ENCODE assay signal across 15 cellular contexts in genomic region chr10:24448351-24449009, GRCh38.
A peak's percentile ranks its signal among the peaks of the same experiment; 100 is the strongest.
DNase-seq lines count a peak whose midpoint lies in the region; ATAC-seq, FAIRE-seq and TF ChIP-seq lines count a peak whose summit lies in the region.
"Had no signal": no experiment of that assay in that cellular context is flagged by ENCODE, and none has a peak within 500 bp of the region (broad histone marks: within the 10 kb centered on the region; RNA-seq: fewer than 3 reads in every experiment).

No MANE protein-coding gene starts in this region.

- peak; percentile 66 for FAIRE-seq in HTR-8/SVneo (lab: Jason Lieb, UNC)

- H3K27ac Mint-ChIP-seq in activated CD4-positive, alpha-beta T cell treated with anti-CD3 and anti-CD28 coated beads for 36 hours = no peak overlapping the region

- peaks cover 7% of the 10 kb centered on the region for H3K79me2 ChIP-seq in hepatocyte

- TF ChIP-seq POLR2A in esophagus muscularis mucosa (IDR thresholded peaks at IDR 0.05; ENCODE audit: low read depth) = no peak

- WGBS in hepatocyte (ENCODE audit: low lambda C conversion rate, missing lambda C conversion rate) = 78% methylated on average over 3 of the region's 3 CpGs
- WGBS in esophagus muscularis mucosa = 77% methylated on average over 3 of the region's 3 CpGs

- peak overlapping the region; percentile 74 for H3K4me3 ChIP-seq in adipocyte (ENCODE audit: low read length)
- no peak overlapping the region for H3K4me3 ChIP-seq in hepatocyte
- H3K4me3 ChIP-seq in skin epidermis = no peak overlapping the region
- no peak overlapping the region for H3K4me3 ChIP-seq in esophagus muscularis mucosa
- H3K4me3 ChIP-seq: testis had no signal

- peaks cover 12% of the 10 kb centered on the region for H3K4me1 Mint-ChIP-seq in activated CD4-positive, alpha-beta T cell treated with anti-CD3 and anti-CD28 coated beads for 36 hours

- H3K4me1 ChIP-seq in adipocyte (ENCODE audit: control insufficient read depth, insufficient read depth, low read length) = peaks cover 37% of the 10 kb centered on the region
- H3K4me1 ChIP-seq in hepatocyte (ENCODE audit: insufficient read depth) = peaks cover 9% of the 10 kb centered on the region
- H3K4me1 ChIP-seq in esophagus muscularis mucosa = peaks cover 0 to 21% (median 13%) of the 10 kb centered on the region in 4 donors

- CTCF ChIA-PET in activated CD4-positive, alpha-beta T cell treated with anti-CD3 and anti-CD28 coated beads for 36 hours (lab: Charles Lee) = no interaction called here

- TF ChIP-seq CTCF in hepatocyte (IDR thresholded peaks at IDR 0.05; ENCODE audit: poor library complexity) (no peak), esophagus muscularis mucosa (IDR thresholded peaks at IDR 0.05) (no peak)

- H3K9me3 ChIP-seq in adipocyte (ENCODE audit: control insufficient read depth, low read length) (no peaks in the 10 kb centered on the region), hepatocyte (ENCODE audit: low read depth) (no peaks in the 10 kb centered on the region), esophagus muscularis mucosa (no peaks in the 10 kb centered on the region)
- H3K9me3 ChIP-seq: right lobe of liver, testis had no signal

- DNase-seq in HTR-8/SVneo (ENCODE audit: insufficient read length, low spot score) (no peak), adipocyte (ENCODE audit: low read depth) (peak; percentile 47), hepatocyte (ENCODE audit: low spot score) (no peak), esophagus muscularis mucosa (ENCODE audit: extremely low spot score) (no peak)
- DNase-seq in stimulated activated CD4-positive, alpha-beta T cell treated with anti-CD3 and anti-CD28 coated beads, Interleukin-15, amount 100 ng/mL, for 24 hours = no peak
- DNase-seq in activated CD4-positive, alpha-beta T cell treated with anti-CD3 and anti-CD28 coated beads for 36 hours = no peak
- DNase-seq in activated T-cell treated with anti-CD3 and anti-CD28 coated beads, Interleukin-2, amount 50 U/mL, for 48 hours = no peak
- DNase-seq: activated CD4-positive, alpha-beta T cell treated with anti-CD3 and anti-CD28 coated beads, Interleukin-2, amount 50 U/mL, for 4 hours; CD8-positive, alpha-beta memory T cell; NCI-H2171; right lobe of liver; T-helper 2 cell; testis had no signal

- intact Hi-C loops in activated CD4-positive, alpha-beta T cell treated with anti-CD3 and anti-CD28 coated beads for 36 hours (cut with DNase I, micrococcal nuclease) = loop anchor here (1.0 kb wide), 2 partner anchors 18 to 65 kb away; no protein-coding TSS in a partner anchor
- intact Hi-C loops in esophagus muscularis mucosa (cut with DNase I) = no loop called here

- H3K27me3 Mint-ChIP-seq in activated CD4-positive, alpha-beta T cell treated with anti-CD3 and anti-CD28 coated beads for 36 hours = peaks cover 24% of the 10 kb centered on the region

- no peaks in the 10 kb centered on the region for H3K27me3 ChIP-seq in adipocyte (replicated peaks; ENCODE audit: control insufficient read depth, insufficient read depth, low read length)
- no peaks in the 10 kb centered on the region for H3K27me3 ChIP-seq in hepatocyte
- no peaks in the 10 kb centered on the region for H3K27me3 ChIP-seq in esophagus muscularis mucosa
- H3K27me3 ChIP-seq: right lobe of liver, testis had no signal

- no peaks in the 10 kb centered on the region for H3K36me3 ChIP-seq in adipocyte (ENCODE audit: control insufficient read depth, insufficient read depth, low read length, severe bottlenecking)
- no peaks in the 10 kb centered on the region for H3K36me3 ChIP-seq in hepatocyte (replicated peaks; ENCODE audit: insufficient read depth, low read depth)
- no peaks in the 10 kb centered on the region for H3K36me3 ChIP-seq in esophagus muscularis mucosa
- H3K36me3 ChIP-seq: right lobe of liver had no signal

- no peak for TF ChIP-seq EP300 in esophagus muscularis mucosa (IDR thresholded peaks at IDR 0.05)

- no peaks in the 10 kb centered on the region for H3K36me3 Mint-ChIP-seq in activated CD4-positive, alpha-beta T cell treated with anti-CD3 and anti-CD28 coated beads for 36 hours (ENCODE audit: low read depth)
- H3K36me3 Mint-ChIP-seq: CD8-positive, alpha-beta memory T cell had no signal

- H3K9me3 Mint-ChIP-seq in activated CD4-positive, alpha-beta T cell treated with anti-CD3 and anti-CD28 coated beads for 36 hours (ENCODE audit: low read depth) = no peaks in the 10 kb centered on the region
- H3K9me3 Mint-ChIP-seq: central memory CD8-positive, alpha-beta T cell had no signal

- H3K9me2 ChIP-seq in hepatocyte (replicated peaks; ENCODE audit: insufficient read depth) = no peaks in the 10 kb centered on the region

- peak overlapping the region; percentile 38 for H3K27ac ChIP-seq in hepatocyte
- H3K27ac ChIP-seq in skin epidermis = peak overlapping the region in 12 of 21 experiments; percentile 0 to 73 (median 52)
- peak overlapping the region in 1 of 4 donors; percentile 41 for H3K27ac ChIP-seq in esophagus muscularis mucosa (replicated peaks in 1 of 4)

- H2AFZ ChIP-seq in hepatocyte = no peak overlapping the region

- H3K4me2 ChIP-seq in hepatocyte = peak overlapping the region; percentile 38

- no peak overlapping the region for H3K4me3 Mint-ChIP-seq in activated CD4-positive, alpha-beta T cell treated with anti-CD3 and anti-CD28 coated beads for 36 hours
- H3K4me3 Mint-ChIP-seq: central memory CD8-positive, alpha-beta T cell had no signal

- ATAC-seq in activated CD4-positive, alpha-beta T cell treated with anti-CD3 and anti-CD28 coated beads for 36 hours = no peak

- POLR2A ChIA-PET in activated CD4-positive, alpha-beta T cell treated with anti-CD3 and anti-CD28 coated beads for 36 hours (lab: Charles Lee) = no interaction called here

- no peaks in the 10 kb centered on the region for H4K20me1 ChIP-seq in hepatocyte (ENCODE audit: insufficient read depth, poor library complexity, severe bottlenecking)

- peak overlapping the region; percentile 76 for H3K9ac ChIP-seq in adipocyte (ENCODE audit: low read length)
